ENCODE assay signal across 27 cellular contexts in genomic region chr13:74256969-74257368, GRCh38.
A peak's percentile ranks its signal among the peaks of the same experiment; 100 is the strongest.
DNase-seq lines count a peak whose midpoint lies in the region; ATAC-seq and TF ChIP-seq lines count a peak whose summit lies in the region.
"Had no signal": no experiment of that assay in that cellular context is flagged by ENCODE, and none has a peak within 500 bp of the region (broad histone marks: within the 10 kb centered on the region; RNA-seq: fewer than 3 reads in every experiment).

No MANE protein-coding gene starts in this region.

- H2AFZ ChIP-seq in ACC112 (ENCODE audit: low read length, unreplicated experiment) = peak overlapping the region; percentile 3

- no peaks in the 10 kb centered on the region for H3K36me3 ChIP-seq in ACC112 (ENCODE audit: insufficient read depth, low read length)
- no peaks in the 10 kb centered on the region for H3K36me3 ChIP-seq in tibial nerve
- H3K36me3 ChIP-seq: ascending aorta, pancreas, SJSA1, thoracic aorta, uterus had no signal

- TF ChIP-seq EP300 in tibial nerve (IDR thresholded peaks at IDR 0.05) = no peak

- peaks cover 2% of the 10 kb centered on the region for H3K36me3 Mint-ChIP-seq in activated CD4-positive, alpha-beta T cell treated with anti-CD3 and anti-CD28 coated beads for 36 hours (ENCODE audit: low read depth)
- peaks cover 25% of the 10 kb centered on the region for H3K36me3 Mint-ChIP-seq in central memory CD8-positive, alpha-beta T cell (ENCODE audit: insufficient read depth)
- no peaks in the 10 kb centered on the region for H3K36me3 Mint-ChIP-seq in WTC11
- H3K36me3 Mint-ChIP-seq: activated naive CD4-positive, alpha-beta T cell treated with anti-CD3 and anti-CD28 coated beads, Interleukin-2, amount 50 U/mL, for 72 hours; CD14-positive monocyte; stimulated activated memory B cell treated with anti-CD40 and anti-IgM and Interleukin-4, amounts not matched to agents 10 μg/mL and 1 μg/mL and 100 μg/mL, for 72 hours had no signal

- H3K4me1 ChIP-seq in ACC112 (ENCODE audit: control insufficient read depth, insufficient read depth, low read length, unreplicated experiment) = peaks cover 8% of the 10 kb centered on the region
- peaks cover 2% of the 10 kb centered on the region for H3K4me1 ChIP-seq in right cardiac atrium (ENCODE audit: control insufficient read depth, insufficient read depth, low read length)
- no peaks in the 10 kb centered on the region for H3K4me1 ChIP-seq in tibial nerve
- H3K4me1 ChIP-seq: ascending aorta, pancreas, SJSA1, uterus had no signal

- TF ChIP-seq CTCF in WTC11 (IDR thresholded peaks at IDR 0.05) (no peak), tibial nerve (IDR thresholded peaks at IDR 0.05) (no peak)

- no peak for ATAC-seq in activated CD4-positive, alpha-beta T cell treated with anti-CD3 and anti-CD28 coated beads for 36 hours
- ATAC-seq in central memory CD8-positive, alpha-beta T cell (replicated peaks; ENCODE audit: extremely low read depth, poor library complexity, severe bottlenecking) = no peak
- ATAC-seq in right cardiac atrium = peak; percentile 96 to 97
- ATAC-seq in HG03342 (IDR thresholded peaks at IDR 0.05; ENCODE audit: unreplicated experiment) = no peak
- ATAC-seq in WTC11 = no peak
- ATAC-seq: pancreas; stimulated activated memory B cell treated with anti-CD40 and anti-IgM and Interleukin-4, amounts not matched to agents 10 μg/mL and 1 μg/mL and 100 μg/mL, for 72 hours had no signal

- H3K27me3 ChIP-seq in ACC112 (ENCODE audit: insufficient read depth, low read length) (no peaks in the 10 kb centered on the region), right cardiac atrium (ENCODE audit: control insufficient read depth, insufficient read depth) (no peaks in the 10 kb centered on the region), tibial nerve (no peaks in the 10 kb centered on the region)
- H3K27me3 ChIP-seq: ascending aorta, pancreas, SJSA1, uterus had no signal

- POLR2A ChIA-PET in activated CD4-positive, alpha-beta T cell treated with anti-CD3 and anti-CD28 coated beads for 36 hours (lab: Charles Lee) = interaction anchor here (0.6 kb wide), 1 partner anchor 17 kb away, joined by 3 read pairs; no protein-coding TSS in a partner anchor
- POLR2A ChIA-PET in WTC11 (lab: Charles Lee) = no interaction called here

- H3K4me3 Mint-ChIP-seq in activated CD4-positive, alpha-beta T cell treated with anti-CD3 and anti-CD28 coated beads for 36 hours = no peak overlapping the region
- H3K4me3 Mint-ChIP-seq in central memory CD8-positive, alpha-beta T cell = no peak overlapping the region
- no peak overlapping the region for H3K4me3 Mint-ChIP-seq in WTC11
- H3K4me3 Mint-ChIP-seq: CD14-positive monocyte; nephron progenitor cell; stimulated activated memory B cell treated with anti-CD40 and anti-IgM and Interleukin-4, amounts not matched to agents 10 μg/mL and 1 μg/mL and 100 μg/mL, for 72 hours had no signal

- no peak for DNase-seq in activated CD4-positive, alpha-beta T cell treated with anti-CD3 and anti-CD28 coated beads for 36 hours
- DNase-seq in activated CD4-positive, alpha-beta T cell treated with anti-CD3 and anti-CD28 coated beads, Interleukin-2, amount 50 U/mL, for 48 hours = no peak
- DNase-seq in central memory CD8-positive, alpha-beta T cell (ENCODE audit: low spot score in 2 of 2) = no peak
- DNase-seq in right cardiac atrium = peak; percentile 27 to 74 (median 64)
- DNase-seq in WTC11 (ENCODE audit: low spot score) = no peak
- no peak for DNase-seq in tibial nerve (ENCODE audit: low spot score in 2 of 2)
- DNase-seq: activated CD4-positive, alpha-beta T cell treated with anti-CD3 and anti-CD28 coated beads for 1 hour; central memory CD4-positive, alpha-beta T cell; HCEC 1CT; midbrain; NCI-H1105; NCI-H2029; nephron progenitor cell; pancreas; retina; stimulated activated CD4-positive, alpha-beta T cell treated with anti-CD3 and anti-CD28 coated beads, Interleukin-4, amount 100 ng/mL, for 24 hours; T-helper 1 cell; uterus had no signal

- CTCF ChIA-PET in activated CD4-positive, alpha-beta T cell treated with anti-CD3 and anti-CD28 coated beads for 36 hours (lab: Charles Lee) = interaction anchor here (1.9 kb wide), 1 partner anchor 9 kb away, joined by 5 read pairs; no protein-coding TSS in a partner anchor
- CTCF ChIA-PET in WTC11 (lab: Charles Lee) = interaction anchor here (1.4 kb wide), 1 partner anchor 30 kb away, joined by 3 read pairs; no protein-coding TSS in a partner anchor

- H3K79me2 ChIP-seq in ACC112 (ENCODE audit: control insufficient read depth, insufficient read depth, low read length, unreplicated experiment) = no peaks in the 10 kb centered on the region

- H3K27ac Mint-ChIP-seq in activated CD4-positive, alpha-beta T cell treated with anti-CD3 and anti-CD28 coated beads for 36 hours = peak overlapping the region; percentile 24
- H3K27ac Mint-ChIP-seq in central memory CD8-positive, alpha-beta T cell (ENCODE audit: low read depth) = peak overlapping the region; percentile 90
- no peak overlapping the region for H3K27ac Mint-ChIP-seq in WTC11
- H3K27ac Mint-ChIP-seq: CD14-positive monocyte; nephron progenitor cell; stimulated activated memory B cell treated with anti-CD40 and anti-IgM and Interleukin-4, amounts not matched to agents 10 μg/mL and 1 μg/mL and 100 μg/mL, for 72 hours had no signal

- H3K27ac ChIP-seq in ACC112 (ENCODE audit: low read depth, low read length) (no peak overlapping the region), right cardiac atrium (ENCODE audit: low read length) (no peak overlapping the region), tibial nerve (no peak overlapping the region)
- H3K27ac ChIP-seq: 22Rv1, ascending aorta, pancreas, SJSA1, thoracic aorta, uterus had no signal

- H3K9me3 ChIP-seq in right cardiac atrium (ENCODE audit: control insufficient read depth, low read length) = no peaks in the 10 kb centered on the region
- H3K9me3 ChIP-seq in tibial nerve = no peaks in the 10 kb centered on the region
- H3K9me3 ChIP-seq: ascending aorta, pancreas, SJSA1, thoracic aorta, uterus had no signal

- no peak for TF ChIP-seq POLR2A in tibial nerve (IDR thresholded peaks at IDR 0.05)

- peaks cover under 1% of the 10 kb centered on the region for H3K9me3 Mint-ChIP-seq in activated CD4-positive, alpha-beta T cell treated with anti-CD3 and anti-CD28 coated beads for 36 hours (ENCODE audit: low read depth)
- H3K9me3 Mint-ChIP-seq in central memory CD8-positive, alpha-beta T cell = no peaks in the 10 kb centered on the region
- H3K9me3 Mint-ChIP-seq in WTC11 = peaks cover 6% of the 10 kb centered on the region
- H3K9me3 Mint-ChIP-seq: activated naive CD4-positive, alpha-beta T cell treated with anti-CD3 and anti-CD28 coated beads, Interleukin-2, amount 50 U/mL, for 72 hours; nephron progenitor cell; stimulated activated memory B cell treated with anti-CD40 and anti-IgM and Interleukin-4, amounts not matched to agents 10 μg/mL and 1 μg/mL and 100 μg/mL, for 72 hours had no signal

- intact Hi-C loops in activated CD4-positive, alpha-beta T cell treated with anti-CD3 and anti-CD28 coated beads for 36 hours (cut with DNase I, micrococcal nuclease) = no loop called here
- intact Hi-C loops in right cardiac atrium (cut with DNase I) = no loop called here

- H3K4me1 Mint-ChIP-seq in activated CD4-positive, alpha-beta T cell treated with anti-CD3 and anti-CD28 coated beads for 36 hours = peaks cover 61% of the 10 kb centered on the region
- peaks cover 72% of the 10 kb centered on the region for H3K4me1 Mint-ChIP-seq in central memory CD8-positive, alpha-beta T cell
- H3K4me1 Mint-ChIP-seq in WTC11 = peaks cover 3% of the 10 kb centered on the region; the same call in 1 of the 2 replicates
- H3K4me1 Mint-ChIP-seq: CD14-positive monocyte; nephron progenitor cell; stimulated activated memory B cell treated with anti-CD40 and anti-IgM and Interleukin-4, amounts not matched to agents 10 μg/mL and 1 μg/mL and 100 μg/mL, for 72 hours had no signal

- no peak overlapping the region for H3K4me3 ChIP-seq in ACC112 (ENCODE audit: low read depth, low read length)
- H3K4me3 ChIP-seq in right cardiac atrium (ENCODE audit: low read length) = peak overlapping the region; percentile 9
- H3K4me3 ChIP-seq in tibial nerve = no peak overlapping the region
- H3K4me3 ChIP-seq: pancreas, SJSA1, thoracic aorta, uterus had no signal

- no peaks in the 10 kb centered on the region for H3K27me3 Mint-ChIP-seq in activated CD4-positive, alpha-beta T cell treated with anti-CD3 and anti-CD28 coated beads for 36 hours
- H3K27me3 Mint-ChIP-seq in central memory CD8-positive, alpha-beta T cell = no peaks in the 10 kb centered on the region
- H3K27me3 Mint-ChIP-seq in WTC11 (ENCODE audit: low read depth) = no peaks in the 10 kb centered on the region

- 57% methylated on average over 4 of the region's 4 CpGs for WGBS in right cardiac atrium
- WGBS in tibial nerve, 2 donors = 84 to 88% methylated on average over 4 of the region's 4 CpGs

TF ChIP-seq in WTC11, 78 proteins besides CTCF, POLR2A, EP300 and RAD21 (continues in another document):
- TF ChIP-seq SOX15 (CRISPR knock-in tag; IDR thresholded peaks at IDR 0.05) (no peak), STAT6 (CRISPR knock-in tag; conservative IDR thresholded peaks at IDR 0.05; ENCODE audit: low read depth) (no peak), ZMAT4 (CRISPR knock-in tag; IDR thresholded peaks at IDR 0.05) (no peak)

Comparison
In these comparisons a context has a peak if more than half of its experiments do, and no peak if none do; other contexts are left out.
1. ATAC-seq: peak in right cardiac atrium (2 of 2); none in activated CD4-positive, alpha-beta T cell treated with anti-CD3 and anti-CD28 coated beads for 36 hours (single experiment), central memory CD8-positive, alpha-beta T cell (single experiment), HG03342 (single experiment) and WTC11 (single experiment).
2. DNase-seq: peak in right cardiac atrium (3 of 3); none in activated CD4-positive, alpha-beta T cell treated with anti-CD3 and anti-CD28 coated beads for 36 hours (single experiment), activated CD4-positive, alpha-beta T cell treated with anti-CD3 and anti-CD28 coated beads, Interleukin-2, amount 50 U/mL, for 48 hours (0 of 2), central memory CD8-positive, alpha-beta T cell (0 of 2), WTC11 (single experiment) and tibial nerve (0 of 2).